Comparison of ENCODE assay signal across 21 cellular contexts in the genomic region with DNA sequence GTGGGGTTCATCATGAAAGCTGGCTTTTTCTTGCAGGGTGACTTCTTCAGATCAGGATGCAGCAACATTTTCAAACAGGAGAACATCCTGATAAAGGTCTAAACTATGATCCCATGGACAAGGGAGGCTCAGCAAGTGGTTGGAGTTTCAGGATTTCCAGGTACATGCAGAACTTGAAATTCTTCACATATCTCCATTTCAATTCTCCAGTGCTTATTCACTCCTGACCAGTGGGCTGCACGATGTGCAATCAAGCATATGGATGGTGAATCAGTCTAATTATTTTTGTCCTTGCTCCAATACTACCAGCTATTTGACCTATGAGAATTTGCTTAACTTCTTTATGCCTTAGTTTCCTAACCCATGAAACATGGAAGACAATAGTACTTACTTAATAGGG.
"Had no signal": no experiment of that assay in that cellular context is flagged by ENCODE, and none has a peak within 500 bp of the region (broad histone marks: within the 10 kb centered on the region; RNA-seq: fewer than 3 reads in every experiment).

No MANE protein-coding gene starts in this region.

- H3K27ac ChIP-seq: adrenal gland, heart left ventricle, neural progenitor cell, psoas muscle, spleen, uterus had no signal

- H3K27me3 Mint-ChIP-seq: activated CD4-positive, alpha-beta memory T cell treated with anti-CD3 and anti-CD28 coated beads, Interleukin-2, amount 10 ng/mL, durations not matched to agents 7 days and 5 days; activated naive CD4-positive, alpha-beta T cell treated with anti-CD3 and anti-CD28 coated beads, Interleukin-2, amount 50 U/mL, for 24 hours; brain; naive B cell had no signal

- H2AFZ ChIP-seq: neural progenitor cell had no signal

- H3K36me3 ChIP-seq: adrenal gland, heart left ventricle, neural progenitor cell, spleen, uterus had no signal

- H3K4me1 ChIP-seq: adrenal gland, heart left ventricle, neural progenitor cell, psoas muscle, spleen, uterus had no signal

- H3K9me3 Mint-ChIP-seq: activated CD4-positive, alpha-beta memory T cell treated with anti-CD3 and anti-CD28 coated beads, Interleukin-2, amount 10 ng/mL, durations not matched to agents 7 days and 5 days; activated T-cell treated with anti-CD3 and anti-CD28 coated beads, Interleukin-2, amount 50 U/mL, for 4 hours; naive B cell; neural progenitor cell had no signal

- ATAC-seq: activated T-cell treated with anti-CD3 and anti-CD28 coated beads, Interleukin-2, amount 50 U/mL, for 4 hours; heart left ventricle; left lobe of liver; psoas muscle; sciatic nerve; WTC11 had no signal

- H3K4me3 ChIP-seq: adrenal gland, heart left ventricle, neural progenitor cell, psoas muscle, spleen, uterus had no signal

- H3K4me3 Mint-ChIP-seq: activated CD4-positive, alpha-beta memory T cell treated with anti-CD3 and anti-CD28 coated beads, Interleukin-2, amount 10 ng/mL, durations not matched to agents 7 days and 5 days; activated naive CD4-positive, alpha-beta T cell treated with anti-CD3 and anti-CD28 coated beads, Interleukin-2, amount 50 U/mL, for 24 hours; activated T-cell treated with anti-CD3 and anti-CD28 coated beads, Interleukin-2, amount 50 U/mL, for 4 hours; brain; neural progenitor cell; WTC11 had no signal

- DNase-seq: activated CD4-positive, alpha-beta memory T cell treated with anti-CD3 and anti-CD28 coated beads, Interleukin-2, amount 10 ng/mL, durations not matched to agents 7 days and 5 days; activated CD4-positive, alpha-beta T cell treated with anti-CD3 and anti-CD28 coated beads for 4 hours; activated effector memory CD4-positive, alpha-beta T cell treated with Interleukin-2 at 50 U/mL for 16 hours; activated T-cell treated with anti-CD3 and anti-CD28 coated beads, Interleukin-2, amount 50 U/mL, for 4 hours; adrenal gland; central memory CD4-positive, alpha-beta T cell; cortex of kidney; effector CD4-positive, alpha-beta T cell; heart left ventricle; naive B cell; psoas muscle; spleen; stimulated activated CD4-positive, alpha-beta T cell treated with anti-CD3 and anti-CD28 coated beads, Interleukin-1b, Interleukin-23, amount 100 ng/mL, for 48 hours; T-helper 2 cell; uterus had no signal

- H3K36me3 Mint-ChIP-seq: activated naive CD4-positive, alpha-beta T cell treated with anti-CD3 and anti-CD28 coated beads, Interleukin-2, amount 50 U/mL, for 24 hours; brain; naive B cell; neural progenitor cell; WTC11 had no signal

- H3K4me2 ChIP-seq: neural progenitor cell had no signal

- H3K9me3 ChIP-seq: adrenal gland, heart left ventricle, psoas muscle, spleen, uterus had no signal

- H3K4me1 Mint-ChIP-seq: activated CD4-positive, alpha-beta memory T cell treated with anti-CD3 and anti-CD28 coated beads, Interleukin-2, amount 10 ng/mL, durations not matched to agents 7 days and 5 days; activated naive CD4-positive, alpha-beta T cell treated with anti-CD3 and anti-CD28 coated beads, Interleukin-2, amount 50 U/mL, for 24 hours; naive B cell; neural progenitor cell had no signal

- H3K9ac ChIP-seq: neural progenitor cell had no signal

- H3K27me3 ChIP-seq: adrenal gland, heart left ventricle, neural progenitor cell, spleen had no signal

- H3K27ac Mint-ChIP-seq: activated CD4-positive, alpha-beta memory T cell treated with anti-CD3 and anti-CD28 coated beads, Interleukin-2, amount 10 ng/mL, durations not matched to agents 7 days and 5 days; activated naive CD4-positive, alpha-beta T cell treated with anti-CD3 and anti-CD28 coated beads, Interleukin-2, amount 50 U/mL, for 24 hours; brain; neural progenitor cell; WTC11 had no signal
